35 cellular contexts compared by ENCODE assay signal in genomic region chr1:14083277-14083676, GRCh38.
"Had no signal": no experiment of that assay in that cellular context is flagged by ENCODE, and none has a peak within 500 bp of the region (broad histone marks: within the 10 kb centered on the region; RNA-seq: fewer than 3 reads in every experiment).

No MANE protein-coding gene starts in this region.

- ATAC-seq: activated CD8-positive, alpha-beta T cell treated with anti-CD3 and anti-CD28 coated beads for 36 hours; activated naive CD4-positive, alpha-beta T cell treated with anti-CD3 and anti-CD28 coated beads, Interleukin-2, amount 50 U/mL, for 72 hours; activated T-cell treated with anti-CD3 and anti-CD28 coated beads, Interleukin-2, amount 50 U/mL, for 4 hours; activated T-cell treated with anti-CD3 and anti-CD28 coated beads, Interleukin-2, amount 50 U/mL, for 72 hours; activated T-helper 17 cell treated with anti-CD3 and anti-CD28 coated beads, Interleukin-2, amount 50 U/mL, for 72 hours; body of pancreas had no signal

- H3K9me3 ChIP-seq: adrenal gland, body of pancreas had no signal

- H3K27ac Mint-ChIP-seq: activated B cell treated with CpG ODN at 0.5 μM for 24 hours; activated CD4-positive, alpha-beta memory T cell treated with anti-CD3 and anti-CD28 coated beads for 36 hours; activated CD4-positive, alpha-beta T cell treated with anti-CD3 and anti-CD28 coated beads, Interleukin-2, amount 10 ng/mL, durations not matched to agents 24 days and 14 days; activated CD8-positive, alpha-beta T cell treated with anti-CD3 and anti-CD28 coated beads for 36 hours; activated naive CD4-positive, alpha-beta T cell treated with anti-CD3 and anti-CD28 coated beads for 36 hours; activated naive CD4-positive, alpha-beta T cell treated with anti-CD3 and anti-CD28 coated beads, Interleukin-2, amount 50 U/mL, for 72 hours; activated naive CD8-positive, alpha-beta T cell treated with anti-CD3 and anti-CD28 coated beads for 36 hours; activated T-cell treated with anti-CD3 and anti-CD28 coated beads, Interleukin-2, amount 50 U/mL, for 72 hours; activated T-helper 1 cell treated with anti-CD3 and anti-CD28 coated beads, Interleukin-12 subunit alpha, Interleukin-12 subunit beta, Interleukin-2, Interleukin-4 antibody, amounts not matched to agents 30 ng/mL and 10 ng/mL and 1 ng/mL, durations not matched to agents 14 hours and 24 hours and 36 hours; activated T-helper 17 cell treated with anti-CD3 and anti-CD28 coated beads, Interleukin-2, amount 50 U/mL, for 72 hours; T-helper 1 cell treated with Interleukin-12 subunit alpha and Interleukin-12 subunit beta and Interleukin-4 antibody, amounts not matched to agents 30 μg/mL and 1 μg/mL, for 36 hours; T-helper 2 cell treated with Interferon-gamma antibody and Interleukin-4, amounts not matched to agents 5 μg/mL and 100 μg/mL, for 36 hours had no signal

- H3K4me1 ChIP-seq: adrenal gland, body of pancreas had no signal

- H3K36me3 ChIP-seq: adrenal gland, brain microvascular endothelial cell had no signal

- H3K4me1 Mint-ChIP-seq: activated B cell treated with CpG ODN at 0.5 μM for 24 hours; activated CD4-positive, alpha-beta T cell treated with anti-CD3 and anti-CD28 coated beads, Interleukin-2, amount 10 ng/mL, durations not matched to agents 24 days and 14 days; activated naive CD8-positive, alpha-beta T cell treated with anti-CD3 and anti-CD28 coated beads for 36 hours; activated T-helper 17 cell treated with anti-CD3 and anti-CD28 coated beads, Interleukin-2, amount 50 U/mL, for 72 hours had no signal

- H3K4me3 Mint-ChIP-seq: activated B cell treated with CpG ODN at 0.5 μM for 24 hours; activated CD4-positive, alpha-beta memory T cell treated with anti-CD3 and anti-CD28 coated beads for 36 hours; activated CD4-positive, alpha-beta T cell treated with anti-CD3 and anti-CD28 coated beads, Interleukin-2, amount 10 ng/mL, durations not matched to agents 24 days and 14 days; activated CD8-positive, alpha-beta T cell treated with anti-CD3 and anti-CD28 coated beads for 36 hours; activated naive CD4-positive, alpha-beta T cell treated with anti-CD3 and anti-CD28 coated beads for 36 hours; activated naive CD8-positive, alpha-beta T cell treated with anti-CD3 and anti-CD28 coated beads for 36 hours; activated T-cell treated with anti-CD3 and anti-CD28 coated beads, Interleukin-2, amount 50 U/mL, for 4 hours; activated T-cell treated with anti-CD3 and anti-CD28 coated beads, Interleukin-2, amount 50 U/mL, for 72 hours; activated T-helper 1 cell treated with anti-CD3 and anti-CD28 coated beads, Interleukin-12 subunit alpha, Interleukin-12 subunit beta, Interleukin-2, Interleukin-4 antibody, amounts not matched to agents 30 ng/mL and 10 ng/mL and 1 ng/mL, durations not matched to agents 14 hours and 24 hours and 36 hours; activated T-helper 17 cell treated with anti-CD3 and anti-CD28 coated beads, Interleukin-2, amount 50 U/mL, for 72 hours; T-helper 1 cell treated with Interleukin-12 subunit alpha and Interleukin-12 subunit beta and Interleukin-4 antibody, amounts not matched to agents 30 μg/mL and 1 μg/mL, for 36 hours; T-helper 2 cell treated with Interferon-gamma antibody and Interleukin-4, amounts not matched to agents 5 μg/mL and 100 μg/mL, for 36 hours had no signal

- H3K27me3 ChIP-seq: adrenal gland, body of pancreas, brain microvascular endothelial cell had no signal

- H3K4me3 ChIP-seq: adrenal gland, body of pancreas had no signal

- H3K27ac ChIP-seq: adrenal gland, body of pancreas, brain microvascular endothelial cell, VCaP had no signal

- H3K9me3 Mint-ChIP-seq: activated B cell treated with CpG ODN at 0.5 μM for 24 hours; activated CD4-positive, alpha-beta memory T cell treated with anti-CD3 and anti-CD28 coated beads for 36 hours; activated CD4-positive, alpha-beta T cell treated with anti-CD3 and anti-CD28 coated beads, Interleukin-2, amount 10 ng/mL, durations not matched to agents 24 days and 14 days; activated CD8-positive, alpha-beta T cell treated with anti-CD3 and anti-CD28 coated beads for 36 hours; activated naive CD4-positive, alpha-beta T cell treated with anti-CD3 and anti-CD28 coated beads for 36 hours; activated naive CD4-positive, alpha-beta T cell treated with anti-CD3 and anti-CD28 coated beads, Interleukin-2, amount 50 U/mL, for 72 hours; activated naive CD8-positive, alpha-beta T cell treated with anti-CD3 and anti-CD28 coated beads for 36 hours; activated T-cell treated with anti-CD3 and anti-CD28 coated beads, Interleukin-2, amount 50 U/mL, for 4 hours; activated T-cell treated with anti-CD3 and anti-CD28 coated beads, Interleukin-2, amount 50 U/mL, for 72 hours; activated T-helper 1 cell treated with anti-CD3 and anti-CD28 coated beads, Interleukin-12 subunit alpha, Interleukin-12 subunit beta, Interleukin-2, Interleukin-4 antibody, amounts not matched to agents 30 ng/mL and 10 ng/mL and 1 ng/mL, durations not matched to agents 14 hours and 24 hours and 36 hours; activated T-helper 17 cell treated with anti-CD3 and anti-CD28 coated beads, Interleukin-2, amount 50 U/mL, for 72 hours; T-helper 1 cell treated with Interleukin-12 subunit alpha and Interleukin-12 subunit beta and Interleukin-4 antibody, amounts not matched to agents 30 μg/mL and 1 μg/mL, for 36 hours; T-helper 2 cell treated with Interferon-gamma antibody and Interleukin-4, amounts not matched to agents 5 μg/mL and 100 μg/mL, for 36 hours had no signal

- H3K36me3 Mint-ChIP-seq: activated CD4-positive, alpha-beta memory T cell treated with anti-CD3 and anti-CD28 coated beads for 36 hours; activated naive CD4-positive, alpha-beta T cell treated with anti-CD3 and anti-CD28 coated beads, Interleukin-2, amount 50 U/mL, for 72 hours; activated naive CD8-positive, alpha-beta T cell treated with anti-CD3 and anti-CD28 coated beads for 36 hours had no signal

- H3K27me3 Mint-ChIP-seq: activated B cell treated with CpG ODN at 0.5 μM for 24 hours; activated CD4-positive, alpha-beta memory T cell treated with anti-CD3 and anti-CD28 coated beads for 36 hours; activated CD4-positive, alpha-beta T cell treated with anti-CD3 and anti-CD28 coated beads, Interleukin-2, amount 10 ng/mL, durations not matched to agents 24 days and 14 days; activated naive CD8-positive, alpha-beta T cell treated with anti-CD3 and anti-CD28 coated beads for 36 hours had no signal

- DNase-seq: activated B cell treated with CpG ODN at 0.5 μM for 24 hours; activated CD4-positive, alpha-beta memory T cell treated with anti-CD3 and anti-CD28 coated beads for 36 hours; activated CD4-positive, alpha-beta T cell treated with anti-CD3 and anti-CD28 coated beads for 4 hours; activated CD4-positive, alpha-beta T cell treated with anti-CD3 and anti-CD28 coated beads, Interleukin-2, amount 10 ng/mL, durations not matched to agents 24 days and 14 days; activated CD4-positive, alpha-beta T cell treated with anti-CD3 and anti-CD28 coated beads, Interleukin-2, amount 50 U/mL, for 1 hour; activated CD4-positive, alpha-beta T cell treated with anti-CD3 and anti-CD28 coated beads, Interleukin-2, amount 50 U/mL, for 4 hours; activated CD4-positive, CD25-positive, alpha-beta regulatory T cell treated with anti-CD3 and anti-CD28 coated beads, Interleukin-2, amount 50 U/mL, for 72 hours; activated CD8-positive, alpha-beta memory T cell treated with anti-CD3 and anti-CD28 coated beads, Interleukin-2, amount 50 U/mL, for 4 hours; activated CD8-positive, alpha-beta T cell treated with anti-CD3 and anti-CD28 coated beads for 36 hours; activated effector memory CD4-positive, alpha-beta T cell treated with anti-CD3 and anti-CD28 coated beads, Interleukin-2, amount 50 U/mL, for 16 hours; activated gamma-delta T cell treated with Interleukin-2 at 50 U/mL for 16 hours; activated naive CD4-positive, alpha-beta T cell; activated naive CD4-positive, alpha-beta T cell treated with anti-CD3 and anti-CD28 coated beads for 36 hours; activated naive CD4-positive, alpha-beta T cell treated with anti-CD3 and anti-CD28 coated beads, Interleukin-2, amount 50 U/mL, for 16 hours; activated naive CD8-positive, alpha-beta T cell treated with anti-CD3 and anti-CD28 coated beads for 36 hours; activated T-cell treated with anti-CD3 and anti-CD28 coated beads for 4 hours; activated T-cell treated with anti-CD3 and anti-CD28 coated beads, Interleukin-2, amount 50 U/mL, for 1 hour; activated T-cell treated with anti-CD3 and anti-CD28 coated beads, Interleukin-2, amount 50 U/mL, for 4 hours; activated T-cell treated with anti-CD3 and anti-CD28 coated beads, Interleukin-2, amount 50 U/mL, for 72 hours; adrenal gland; amniotic stem cell; aorta; body of pancreas; brain microvascular endothelial cell; central memory CD4-positive, alpha-beta T cell; SW 1271; T-helper 1 cell; T-helper 2 cell; T-helper 9 cell had no signal
